25 cellular contexts compared by ENCODE assay signal in genomic region chr2:187915810-187916209, GRCh38.
"Had no signal": no experiment of that assay in that cellular context is flagged by ENCODE, and none has a peak within 500 bp of the region (broad histone marks: within the 10 kb centered on the region; RNA-seq: fewer than 3 reads in every experiment).

No MANE protein-coding gene starts in this region.

- H3K9me3 ChIP-seq: testis had no signal

- ATAC-seq: activated CD4-positive, alpha-beta T cell treated with anti-CD3 and anti-CD28 coated beads for 36 hours; effector memory CD8-positive, alpha-beta T cell; esophagus mucosa; left ventricle myocardium superior; natural killer cell treated with Interleukin-12 subunit alpha and Interleukin-12 subunit beta and Interleukin-15 and Interleukin-18, amount 100 ng/mL, for 72 hours; sciatic nerve; stimulated activated memory B cell treated with anti-CD40 and anti-IgM and Interleukin-4, amounts not matched to agents 10 μg/mL and 1 μg/mL and 100 μg/mL, for 72 hours had no signal

- H3K9ac ChIP-seq: parathyroid adenoma had no signal

- H2AFZ ChIP-seq: parathyroid adenoma had no signal

- H3K27me3 ChIP-seq: testis had no signal

- H3K27ac ChIP-seq: parathyroid adenoma, testis had no signal

- H3K4me3 ChIP-seq: testis had no signal

- H3K4me1 ChIP-seq: parathyroid adenoma, testis had no signal

- DNase-seq: activated B cell treated with CpG ODN at 0.5 μM for 24 hours; activated CD4-positive, alpha-beta T cell treated with anti-CD3 and anti-CD28 coated beads for 36 hours; activated CD4-positive, alpha-beta T cell treated with anti-CD3 and anti-CD28 coated beads, Interleukin-2, amount 50 U/mL, for 4 hours; activated CD8-positive, alpha-beta memory T cell treated with anti-CD3 and anti-CD28 coated beads for 24 hours; activated CD8-positive, alpha-beta memory T cell treated with anti-CD3 and anti-CD28 coated beads, Interleukin-2, amount 50 U/mL, for 4 hours; activated naive CD4-positive, alpha-beta T cell treated with Interleukin-2 at 50 U/mL for 16 hours; activated naive CD8-positive, alpha-beta T cell treated with anti-CD3 and anti-CD28 coated beads for 36 hours; activated T-cell treated with anti-CD3 and anti-CD28 coated beads, Interleukin-2, amount 50 U/mL, for 24 hours; central memory CD4-positive, alpha-beta T cell; effector memory CD8-positive, alpha-beta T cell; head of caudate nucleus; hypothalamus; left ventricle myocardium superior; mammary epithelial cell; midbrain; nucleus accumbens; small intestine; stimulated activated CD4-positive, alpha-beta T cell treated with anti-CD3 and anti-CD28 coated beads, Interleukin-15, amount 100 ng/mL, for 24 hours; T1000; testis had no signal
